Comparison of ENCODE assay signal across 20 cellular contexts in genomic region chr6:34062815-34063214, GRCh38.
A peak's percentile ranks its signal among the peaks of the same experiment; 100 is the strongest.
DNase-seq lines count a peak whose midpoint lies in the region; ATAC-seq and TF ChIP-seq lines count a peak whose summit lies in the region.
"Had no signal": no experiment of that assay in that cellular context is flagged by ENCODE, and none has a peak within 500 bp of the region (broad histone marks: within the 10 kb centered on the region; RNA-seq: fewer than 3 reads in every experiment).

No MANE protein-coding gene starts in this region.

- H4K20me1 ChIP-seq in neural cell (ENCODE audit: insufficient read depth) = no peaks in the 10 kb centered on the region

- no peaks in the 10 kb centered on the region for H3K9me2 ChIP-seq in neural cell (ENCODE audit: insufficient read depth, low read length)

- H3K36me3 ChIP-seq in neural cell (ENCODE audit: insufficient read depth, low read length) = no peaks in the 10 kb centered on the region
- H3K36me3 ChIP-seq: gastroesophageal sphincter, neutrophil had no signal

- ATAC-seq in HG03378 (IDR thresholded peaks at IDR 0.05; ENCODE audit: unreplicated experiment) = no peak
- no peak for ATAC-seq in GM21737 (IDR thresholded peaks at IDR 0.05; ENCODE audit: unreplicated experiment)
- ATAC-seq: effector memory CD8-positive, alpha-beta T cell; sciatic nerve had no signal

- H3K4me3 ChIP-seq in GM12864 (ENCODE audit: low read depth, low read length) (no peak overlapping the region), cardiac fibroblast (replicated peaks in 1 of 2; ENCODE audit: low read depth in 2 of 2, low read length in 2 of 2) (no peak overlapping the region), neural cell (ENCODE audit: low read length) (no peak overlapping the region)
- H3K4me3 ChIP-seq: gastroesophageal sphincter had no signal

- H3F3A ChIP-seq in neural cell (ENCODE audit: insufficient read depth, low read length, poor library complexity, severe bottlenecking) = no peaks in the 10 kb centered on the region

- TF ChIP-seq CTCF in GM12864 (IDR thresholded peaks at IDR 0.05; ENCODE audit: low read depth, low read length, missing control alignments) (peak; percentile 32), cardiac fibroblast (IDR thresholded peaks at IDR 0.05; ENCODE audit: low read depth, low read length) (peak; percentile 23), neural cell (IDR thresholded peaks at IDR 0.05; ENCODE audit: poor library complexity, severe bottlenecking) (peak; percentile 32)

- H3K27me3 ChIP-seq in neural cell (ENCODE audit: insufficient read depth, low read depth, low read length) = no peaks in the 10 kb centered on the region

- TF ChIP-seq RAD21 in neural cell (conservative IDR thresholded peaks at IDR 0.05) = no peak

- H2AFZ ChIP-seq in neural cell (ENCODE audit: low read depth, low read length) = no peak overlapping the region

- H3K4me2 ChIP-seq in neural cell (ENCODE audit: low read length) = no peak overlapping the region

- H3K79me2 ChIP-seq in neural cell (replicated peaks; ENCODE audit: insufficient read depth, low read length) = no peaks in the 10 kb centered on the region

- no peaks in the 10 kb centered on the region for H3K9me3 ChIP-seq in neural cell (ENCODE audit: low read length)
- H3K9me3 ChIP-seq: gastroesophageal sphincter, neutrophil had no signal

- TF ChIP-seq EP300 in neural cell (conservative IDR thresholded peaks at IDR 0.05; ENCODE audit: poor library complexity, severe bottlenecking) = no peak

- no peak overlapping the region for H3K9ac ChIP-seq in neural cell (ENCODE audit: low read length)

- DNase-seq in GM12864 (ENCODE audit: low read depth) (no peak), NAMALWA (ENCODE audit: low spot score) (peak; percentile 36), cardiac fibroblast (ENCODE audit: low read depth in 2 of 2) (no peak), H4 (ENCODE audit: low spot score) (no peak), substantia nigra (lab: John Stamatoyannopoulos, UW) (no peak)
- DNase-seq: activated CD4-positive, alpha-beta T cell treated with anti-CD3 and anti-CD28 coated beads for 48 hours; central memory CD4-positive, alpha-beta T cell; DMS53; effector memory CD8-positive, alpha-beta T cell; mammary epithelial cell; NCI-H1048; SIG-M5; stimulated activated CD8-positive, alpha-beta memory T cell treated with anti-CD3 and anti-CD28 coated beads, Interleukin-4, amount 100 ng/mL, for 48 hours; T1000 had no signal

- H3K27ac ChIP-seq in neural cell (ENCODE audit: low read length) (no peak overlapping the region), substantia nigra (ENCODE audit: low read depth, low read length, poor library complexity, severe bottlenecking) (no peak overlapping the region)
- H3K27ac ChIP-seq: gastroesophageal sphincter, neutrophil had no signal

TF ChIP-seq in neural cell, 6 proteins besides CTCF, POLR2A, EP300 and RAD21:
- TF ChIP-seq SMC3 (conservative IDR thresholded peaks at IDR 0.05; ENCODE audit: poor library complexity) = peak; percentile 12
- no peak for TF ChIP-seq MXI1 (conservative IDR thresholded peaks at IDR 0.05; ENCODE audit: poor library complexity, severe bottlenecking)
